Comparison of ENCODE assay signal across 9 cellular contexts in the genomic region with DNA sequence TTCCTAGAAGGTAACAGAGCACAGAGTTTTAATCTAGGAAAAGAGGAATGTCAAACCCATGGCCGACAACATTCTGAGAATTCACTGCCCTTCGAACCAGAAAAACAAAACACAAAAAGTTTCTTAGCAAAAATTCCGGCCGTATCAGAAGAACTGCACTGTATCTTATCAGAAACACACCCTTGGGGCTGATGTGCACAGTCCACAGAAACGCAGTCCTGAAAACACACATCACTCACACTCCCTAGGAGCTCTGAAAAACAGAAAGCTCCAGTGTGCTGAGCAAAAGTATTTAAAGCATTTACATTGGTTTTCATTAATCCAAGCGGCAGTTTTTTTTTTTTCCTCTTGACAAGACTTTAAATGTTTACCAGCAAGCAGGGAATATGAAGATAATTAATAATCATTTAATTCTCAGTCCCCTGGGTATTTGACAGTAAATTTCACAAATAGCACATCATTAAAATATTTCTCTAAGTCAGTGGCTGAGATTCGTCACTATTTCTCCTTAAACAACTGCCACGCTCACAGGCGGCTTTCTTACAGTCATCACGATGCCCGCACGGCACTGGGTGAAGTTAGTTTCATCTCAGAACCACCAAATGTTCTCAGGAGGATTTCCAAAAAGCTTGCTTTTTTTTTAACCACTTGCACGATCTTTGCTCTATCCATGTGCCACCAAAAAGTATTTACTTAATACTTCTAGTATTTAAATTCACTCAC. TPM values are rescaled to one million over a fixed set of nuclear protein-coding genes. Genes with fewer than 3 reads are reported as not detected.
DNase-seq lines count a peak whose midpoint lies in the region; ATAC-seq and TF ChIP-seq lines count a peak whose summit lies in the region.
"Had no signal": no experiment of that assay in that cellular context is flagged by ENCODE, and none has a peak within 500 bp of the region (broad histone marks: within the 10 kb centered on the region; RNA-seq: fewer than 3 reads in every experiment).

No MANE protein-coding gene starts in this region.

- H3K27ac Mint-ChIP-seq in activated naive CD8-positive, alpha-beta T cell treated with anti-CD3 and anti-CD28 coated beads, Interleukin-2, amount 50 U/mL, for 24 hours = peak overlapping the region; percentile 97
- peak overlapping the region; percentile 24 for H3K27ac Mint-ChIP-seq in neural progenitor cell

- H3K79me2 ChIP-seq in OCI-LY1 (ENCODE audit: insufficient read depth, low read length) (peaks cover 26% of the 10 kb centered on the region), neural progenitor cell (ENCODE audit: low read depth) (no peaks in the 10 kb centered on the region)

- H3K36me3 Mint-ChIP-seq in activated naive CD8-positive, alpha-beta T cell treated with anti-CD3 and anti-CD28 coated beads, Interleukin-2, amount 50 U/mL, for 24 hours (ENCODE audit: low read depth) = peaks cover 28% of the 10 kb centered on the region
- H3K36me3 Mint-ChIP-seq in neural progenitor cell = no peaks in the 10 kb centered on the region

- H3K4me3 Mint-ChIP-seq in activated naive CD8-positive, alpha-beta T cell treated with anti-CD3 and anti-CD28 coated beads, Interleukin-2, amount 50 U/mL, for 24 hours = peak overlapping the region; percentile 79
- no peak overlapping the region for H3K4me3 Mint-ChIP-seq in neural progenitor cell

- H3K27ac ChIP-seq in OCI-LY1 (ENCODE audit: low read depth, low read length, poor library complexity, severe bottlenecking) (peak overlapping the region; percentile 93), neural progenitor cell (no peak overlapping the region)

- no peaks in the 10 kb centered on the region for H3K9me3 Mint-ChIP-seq in activated naive CD8-positive, alpha-beta T cell treated with anti-CD3 and anti-CD28 coated beads, Interleukin-2, amount 50 U/mL, for 24 hours
- peaks cover 4% of the 10 kb centered on the region for H3K9me3 Mint-ChIP-seq in neural progenitor cell

- 0 out of 2 replicates have a peak, but pooled peaks cover 5% of the 10 kb centered on the region for H3K36me3 ChIP-seq in OCI-LY1 (ENCODE audit: insufficient read depth, low read length)
- H3K36me3 ChIP-seq in neural progenitor cell = no peaks in the 10 kb centered on the region

- H4K20me1 ChIP-seq in OCI-LY1 (ENCODE audit: insufficient read depth, low read length) = no peaks in the 10 kb centered on the region
- no peaks in the 10 kb centered on the region for H4K20me1 ChIP-seq in neural progenitor cell (ENCODE audit: low read depth)

- no peaks in the 10 kb centered on the region for H3F3A ChIP-seq in OCI-LY1 (ENCODE audit: insufficient read depth, low read length)
- H3F3A ChIP-seq in neural progenitor cell (ENCODE audit: low read depth) = no peaks in the 10 kb centered on the region

- no peaks in the 10 kb centered on the region for H3K27me3 Mint-ChIP-seq in activated naive CD8-positive, alpha-beta T cell treated with anti-CD3 and anti-CD28 coated beads, Interleukin-2, amount 50 U/mL, for 24 hours
- H3K27me3 Mint-ChIP-seq in neural progenitor cell (ENCODE audit: insufficient read depth, low read depth) = peaks cover 8% of the 10 kb centered on the region

- no peak for ATAC-seq in activated naive CD8-positive, alpha-beta T cell treated with anti-CD3 and anti-CD28 coated beads, Interleukin-2, amount 50 U/mL, for 24 hours
- no peak for ATAC-seq in GM21576 (IDR thresholded peaks at IDR 0.05; ENCODE audit: unreplicated experiment)

- H3K4me1 Mint-ChIP-seq in activated naive CD8-positive, alpha-beta T cell treated with anti-CD3 and anti-CD28 coated beads, Interleukin-2, amount 50 U/mL, for 24 hours = peaks cover 99% of the 10 kb centered on the region
- peaks cover 57% of the 10 kb centered on the region for H3K4me1 Mint-ChIP-seq in neural progenitor cell

- H3K4me1 ChIP-seq in OCI-LY1 (ENCODE audit: insufficient read depth, low read length, severe bottlenecking) = peaks cover 100% of the 10 kb centered on the region
- no peaks in the 10 kb centered on the region for H3K4me1 ChIP-seq in neural progenitor cell

- H3K4me2 ChIP-seq in OCI-LY1 (ENCODE audit: low read length) (peak overlapping the region; percentile 51), neural progenitor cell (no peak overlapping the region)

- H3K9me3 ChIP-seq in OCI-LY1 (ENCODE audit: low read length) (no peaks in the 10 kb centered on the region), neural progenitor cell (ENCODE audit: low read depth) (no peaks in the 10 kb centered on the region)

- H2AFZ ChIP-seq in OCI-LY1 (ENCODE audit: low read length) (no peak overlapping the region), neural progenitor cell (replicated peaks) (no peak overlapping the region)

- H3K4me3 ChIP-seq in OCI-LY1 (ENCODE audit: low read depth, low read length, poor library complexity, severe bottlenecking) = peak overlapping the region; percentile 5
- H3K4me3 ChIP-seq in neural progenitor cell = no peak overlapping the region

- DNase-seq in AG20443 (ENCODE audit: low spot score) = peak; percentile 79
- peak; percentile 52 for DNase-seq in activated naive CD8-positive, alpha-beta T cell treated with anti-CD3 and anti-CD28 coated beads, Interleukin-2, amount 50 U/mL, for 24 hours
- no peak for DNase-seq in neural progenitor cell (ENCODE audit: low spot score)
- no peak for DNase-seq in UCSD-AML1 (lab: John Stamatoyannopoulos, UW; ENCODE audit: unreplicated experiment)
- DNase-seq in NCI-H526 (lab: John Stamatoyannopoulos, UW) = no peak
- DNase-seq in HT-29 (ENCODE audit: low spot score) = no peak
- DNase-seq: NCI-H1092 treated with DMSO at 0.1 percent for 48 hours had no signal

- H3K9me2 ChIP-seq in OCI-LY1 (ENCODE audit: low read depth, low read length) = no peaks in the 10 kb centered on the region

- peak overlapping the region; percentile 19; the same call in 1 of the 2 replicates for H3K9ac ChIP-seq in OCI-LY1 (ENCODE audit: low read length)
- no peak overlapping the region for H3K9ac ChIP-seq in neural progenitor cell

- TF ChIP-seq CTCF in OCI-LY1 (IDR thresholded peaks at IDR 0.05; ENCODE audit: low read length) (no peak), neural progenitor cell (IDR thresholded peaks at IDR 0.05) (no peak)

- no peaks in the 10 kb centered on the region for H3K27me3 ChIP-seq in OCI-LY1 (ENCODE audit: insufficient read depth, low read length)
- H3K27me3 ChIP-seq in neural progenitor cell = no peaks in the 10 kb centered on the region

RNA-seq across cellular contexts. Expression of a gene that starts 13.3 kb away (rescaled TPM):
- 0.19 and 0.25 TPM in 2 replicates for total RNA-seq in neural progenitor cell (ENCODE audit: low replicate concordance)
- total RNA-seq in HT-29 (2014; rRNA removed; shearing (Covaris generic)) = 0.51 and 0.57 TPM in 2 replicates

Comparison
In these comparisons a context has a peak if more than half of its experiments do, and no peak if none do; other contexts are left out.
1. DNase-seq: peak in AG20443 (single experiment) and activated naive CD8-positive, alpha-beta T cell treated with anti-CD3 and anti-CD28 coated beads, Interleukin-2, amount 50 U/mL, for 24 hours (single experiment); none in neural progenitor cell (single experiment), UCSD-AML1 (single experiment), NCI-H526 (0 of 2) and HT-29 (single experiment).